ENCODE assay signal across 1 cellular context in genomic region chr1:16712593-16713383, GRCh38. TPM values are rescaled to one million over a fixed set of nuclear protein-coding genes. Genes with fewer than 3 reads are reported as not detected.
"Had no signal": no experiment of that assay in that cellular context is flagged by ENCODE, and none has a peak within 500 bp of the region (broad histone marks: within the 10 kb centered on the region; RNA-seq: fewer than 3 reads in every experiment).

No MANE protein-coding gene starts in this region.

RNA-seq across cellular contexts. Expression of gene RNU1-4, which starts 27.5 kb away (rescaled TPM):
- total RNA-seq: LHCN-M2 had no signal

RNA-seq across cellular contexts. Expression of gene RNU1-3, which starts 46.0 kb away (rescaled TPM):
- total RNA-seq: LHCN-M2 had no signal
